In genomic region chr3:171810278-171811058, GRCh38 we compare ENCODE assay signal across 8 cellular contexts. TPM values are rescaled to one million over a fixed set of nuclear protein-coding genes. Genes with fewer than 3 reads are reported as not detected.
DNase-seq lines count a peak whose midpoint lies in the region; ATAC-seq, FAIRE-seq and TF ChIP-seq lines count a peak whose summit lies in the region.

Gene PLD1 (minus strand): TSS chr3:171810483. CDS start chr3:171738051, 72,432 bp downstream.

- intact Hi-C loops in prostate gland (cut with DNase I): no loop called here

- H3K4me1 ChIP-seq in SJSA1 (replicated peaks) (peaks cover 51% of the 10 kb centered on the region), astrocyte (ENCODE audit: insufficient read depth, low read length) (peaks cover 32% of the 10 kb centered on the region), prostate gland (replicated peaks) (no peaks in the 10 kb centered on the region)

- TF ChIP-seq CTCF in astrocyte (IDR thresholded peaks at IDR 0.05; ENCODE audit: insufficient read depth, low read depth, low read length) (no peak), prostate gland (IDR thresholded peaks at IDR 0.05) (no peak)

- no peaks in the 10 kb centered on the region for H4K20me1 ChIP-seq in astrocyte (ENCODE audit: insufficient read depth, low read length)

- no peaks in the 10 kb centered on the region for H3K36me3 ChIP-seq in SJSA1
- no peaks in the 10 kb centered on the region for H3K36me3 ChIP-seq in astrocyte (ENCODE audit: insufficient read depth, low read length)
- no peaks in the 10 kb centered on the region for H3K36me3 ChIP-seq in prostate gland

- H3K27ac Mint-ChIP-seq in astrocyte (ENCODE audit: unreplicated experiment): peak within 1 kb of the TSS; percentile 98

- 5% methylated on average over 44 of the region's 58 CpGs for WGBS in prostate gland

- peak within 1 kb of the TSS; percentile 54 for H3K4me3 ChIP-seq in SJSA1
- H3K4me3 ChIP-seq in astrocyte (ENCODE audit: insufficient read depth, low read depth, low read length): peak within 1 kb of the TSS; percentile 59
- peak within 1 kb of the TSS; percentile 45 to 47 for H3K4me3 ChIP-seq in prostate gland

- H3K9me3 ChIP-seq in SJSA1 (replicated peaks) (no peaks in the 10 kb centered on the region), astrocyte (ENCODE audit: insufficient read depth, low read depth, low read length) (no peaks in the 10 kb centered on the region), prostate gland (no peaks in the 10 kb centered on the region)

- DNase-seq in DMS153 treated with DMSO at 0.1 percent for 48 hours (lab: John Stamatoyannopoulos, UW; ENCODE audit: unreplicated experiment) (peak; percentile 69), HT1080 (ENCODE audit: low read depth) (peak; percentile 88), SJSA1 (ENCODE audit: low read depth in 1 of 2, low spot score in 2 of 2) (peak; percentile 78 to 81), astrocyte (ENCODE audit: low read depth) (peak; percentile 68), hepatic stellate cell (ENCODE audit: low spot score) (peak; percentile 73), prostate gland (ENCODE audit: low spot score) (peak; percentile 68), UCSD-AML1 (lab: John Stamatoyannopoulos, UW; ENCODE audit: unreplicated experiment) (no peak)

- no peaks in the 10 kb centered on the region for H3K36me3 Mint-ChIP-seq in astrocyte (ENCODE audit: low read depth, unreplicated experiment)

- H3K27me3 ChIP-seq in SJSA1 (replicated peaks) (no peaks in the 10 kb centered on the region), astrocyte (ENCODE audit: insufficient read depth, low read length) (no peaks in the 10 kb centered on the region), prostate gland (replicated peaks; ENCODE audit: insufficient read depth) (no peaks in the 10 kb centered on the region)

- H3K27ac ChIP-seq in SJSA1: peak within 1 kb of the TSS; percentile 79
- peak within 1 kb of the TSS; percentile 88 for H3K27ac ChIP-seq in astrocyte (ENCODE audit: low read depth, low read length)
- peak within 1 kb of the TSS; percentile 65 to 79 for H3K27ac ChIP-seq in prostate gland

- ATAC-seq in GM21367 (IDR thresholded peaks at IDR 0.05; ENCODE audit: unreplicated experiment): peak; percentile 34

- no peak for FAIRE-seq in astrocyte (lab: Jason Lieb, UNC)

- H3K27me3 Mint-ChIP-seq in astrocyte (ENCODE audit: low read depth, unreplicated experiment): no peaks in the 10 kb centered on the region

- H3K9me3 Mint-ChIP-seq in astrocyte (ENCODE audit: unreplicated experiment): no peaks in the 10 kb centered on the region

- H3K9ac ChIP-seq in astrocyte (ENCODE audit: low read length): peak within 1 kb of the TSS; percentile 85

- peak; percentile 48 for TF ChIP-seq POLR2A in prostate gland (IDR thresholded peaks at IDR 0.05)

- H2AFZ ChIP-seq in astrocyte (ENCODE audit: low read depth, low read length): peak within 1 kb of the TSS; percentile 80

- H3K4me3 Mint-ChIP-seq in astrocyte (ENCODE audit: unreplicated experiment): peak within 1 kb of the TSS; percentile 85

- peaks cover 50% of the 10 kb centered on the region for H3K4me1 Mint-ChIP-seq in astrocyte (ENCODE audit: low read depth, unreplicated experiment)

- peak within 1 kb of the TSS; percentile 89 for H3K4me2 ChIP-seq in astrocyte (ENCODE audit: low read length)

- H3K79me2 ChIP-seq in astrocyte (ENCODE audit: insufficient read depth, low read length): peaks cover 3% of the 10 kb centered on the region

RNA-seq across cellular contexts. Expression of gene PLD1, which starts in this region (rescaled TPM):
- total RNA-seq in HT1080 (2014; rRNA removed; shearing (Covaris generic)): 6.2 and 7.5 TPM in 2 replicates
- polyA plus RNA-seq in HT1080 (2015; cell fraction: cytosol; rRNA removed): 8.2 and 11.2 TPM in 2 replicates
- polyA plus RNA-seq in HT1080 (2015; cell fraction: nucleus; rRNA removed): 28.6 and 31.8 TPM in 2 replicates
- total RNA-seq in SJSA1 (2014; rRNA removed; shearing (Covaris generic)): 3.3 and 21.9 TPM in 2 replicates
- 21.5 and 24.0 TPM in 2 replicates for total RNA-seq in astrocyte
- 10 to 100 TPM; 12.8 to 15.8 TPM for total RNA-seq in prostate gland
